ENCODE assay signal across 11 cellular contexts in the genomic region with DNA sequence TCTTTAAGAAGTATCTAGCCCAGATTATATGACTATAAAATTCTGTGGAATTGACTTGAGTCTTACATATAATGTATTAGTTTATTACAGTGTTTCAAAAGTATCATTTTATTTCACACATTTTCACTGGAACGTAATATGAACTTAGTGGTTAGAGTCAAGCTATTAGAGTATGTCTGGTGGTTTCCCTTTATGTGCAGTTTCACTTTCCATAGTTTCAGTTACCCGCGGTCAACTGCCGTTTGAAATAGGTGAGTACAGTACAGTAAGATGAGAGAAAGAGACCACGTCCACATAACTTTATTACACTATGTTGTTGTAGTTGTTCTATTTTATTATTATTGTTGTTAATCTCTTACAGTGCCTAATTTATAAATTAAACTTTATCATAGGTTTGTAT. TPM values are rescaled to one million over a fixed set of nuclear protein-coding genes. Genes with fewer than 3 reads are reported as not detected.
DNase-seq lines count a peak whose midpoint lies in the region; ATAC-seq and TF ChIP-seq lines count a peak whose summit lies in the region.
"Had no signal": no experiment of that assay in that cellular context is flagged by ENCODE, and none has a peak within 500 bp of the region (broad histone marks: within the 10 kb centered on the region; RNA-seq: fewer than 3 reads in every experiment).

No MANE protein-coding gene starts in this region.

- H3K4me1 ChIP-seq in thyroid gland, result no peaks in the 10 kb centered on the region
- H3K4me1 ChIP-seq: tibial artery had no signal

- no peaks in the 10 kb centered on the region for H3K36me3 ChIP-seq in thyroid gland
- H3K36me3 ChIP-seq: tibial artery had no signal

- POLR2A ChIA-PET in activated CD4-positive, alpha-beta memory T cell treated with anti-CD3 and anti-CD28 coated beads for 36 hours (lab: Charles Lee), result no interaction called here

- no peak overlapping the region for H3K27ac Mint-ChIP-seq in activated CD4-positive, alpha-beta memory T cell treated with anti-CD3 and anti-CD28 coated beads for 36 hours

- intact Hi-C loops in activated CD4-positive, alpha-beta memory T cell treated with anti-CD3 and anti-CD28 coated beads for 36 hours (cut with micrococcal nuclease), result loop anchor here (5.0 kb wide), 1 partner anchor 442 kb away; no protein-coding TSS in a partner anchor
- intact Hi-C loops in left colon (cut with DNase I, micrococcal nuclease), result loop anchor here in 1 of 2 donors (5.0 to 10.0 kb wide), 2 partner anchors 442 to 809 kb away; no protein-coding TSS in a partner anchor
- intact Hi-C loops in thyroid gland (cut with DNase I), result no loop called here

- DNase-seq in GM12865 (ENCODE audit: low read depth) (peak; percentile 69), left colon (no peak), thyroid gland (no peak), medulla oblongata (ENCODE audit: extremely low spot score) (no peak), NCI-H2081 (lab: John Stamatoyannopoulos, UW) (no peak)
- peak; percentile 36 for DNase-seq in activated CD4-positive, alpha-beta memory T cell treated with anti-CD3 and anti-CD28 coated beads for 36 hours
- DNase-seq: NCI-H510A treated with DMSO at 0.1 percent for 48 hours, retina, tibial artery had no signal

- no peaks in the 10 kb centered on the region for H3K27me3 ChIP-seq in thyroid gland
- H3K27me3 ChIP-seq: tibial artery had no signal

- H3K27me3 Mint-ChIP-seq in activated CD4-positive, alpha-beta memory T cell treated with anti-CD3 and anti-CD28 coated beads for 36 hours, result no peaks in the 10 kb centered on the region

- peaks cover 22% of the 10 kb centered on the region for H3K4me1 Mint-ChIP-seq in activated CD4-positive, alpha-beta memory T cell treated with anti-CD3 and anti-CD28 coated beads for 36 hours (ENCODE audit: low read depth)

- H3K9me3 Mint-ChIP-seq in activated CD4-positive, alpha-beta memory T cell treated with anti-CD3 and anti-CD28 coated beads for 36 hours, result no peaks in the 10 kb centered on the region

- 87 to 93% methylated on average over 5 of the region's 5 CpGs for whole genome bisulfite sequencing in thyroid gland, 2 donors

- H3K9me3 ChIP-seq in thyroid gland, result no peaks in the 10 kb centered on the region
- H3K9me3 ChIP-seq: tibial artery had no signal

- ATAC-seq in GM19452 (IDR thresholded peaks at IDR 0.05; ENCODE audit: unreplicated experiment) (peak; percentile 99), HG03135 (IDR thresholded peaks at IDR 0.05; ENCODE audit: unreplicated experiment) (peak; percentile 98), left colon (no peak)

- TF ChIP-seq POLR2A in thyroid gland (IDR thresholded peaks at IDR 0.05), result no peak

- H3K36me3 Mint-ChIP-seq in activated CD4-positive, alpha-beta memory T cell treated with anti-CD3 and anti-CD28 coated beads for 36 hours, result no peaks in the 10 kb centered on the region

- H3K4me3 Mint-ChIP-seq in activated CD4-positive, alpha-beta memory T cell treated with anti-CD3 and anti-CD28 coated beads for 36 hours, result no peak overlapping the region

- H3K27ac ChIP-seq in thyroid gland, result no peak overlapping the region
- H3K27ac ChIP-seq: tibial artery had no signal

- CTCF ChIA-PET in activated CD4-positive, alpha-beta memory T cell treated with anti-CD3 and anti-CD28 coated beads for 36 hours (lab: Charles Lee), result interaction anchor here (0.6 to 3.5 kb wide), 2 partner anchors 812 to 1054 kb away, joined by 5 to 29 read pairs; no protein-coding TSS in a partner anchor

- H3K4me3 ChIP-seq in GM12865 (ENCODE audit: low read depth, low read length) (no peak overlapping the region), thyroid gland (replicated peaks in 1 of 3) (no peak overlapping the region)
- H3K4me3 ChIP-seq: tibial artery had no signal

- TF ChIP-seq CTCF in GM12865 (IDR thresholded peaks at IDR 0.05; ENCODE audit: insufficient read depth, low read depth, low read length, missing control alignments) (no peak), thyroid gland (IDR thresholded peaks at IDR 0.05) (no peak)

RNA-seq across cellular contexts. Expression of gene COMMD10, which starts 50.5 kb away (rescaled TPM):
- 10 to 100 TPM; 22.1 to 24.3 TPM for total RNA-seq in activated CD4-positive, alpha-beta memory T cell treated with anti-CD3 and anti-CD28 coated beads for 36 hours
- total RNA-seq in left colon (10 to 100 TPM; 23.4 to 27.2 TPM), thyroid gland (10 to 100 TPM; 51.9 to 73.5 (median 60.7) TPM)

Comparison
In these comparisons a context has a peak if more than half of its experiments do, and no peak if none do; other contexts are left out.
1. DNase-seq: peak in GM12865 (single experiment) and activated CD4-positive, alpha-beta memory T cell treated with anti-CD3 and anti-CD28 coated beads for 36 hours (single experiment); none in left colon (0 of 2), thyroid gland (0 of 2), medulla oblongata (single experiment) and NCI-H2081 (0 of 2).